In genomic region chr17:59633658-59634359, GRCh38 we compare ENCODE assay signal across 20 cellular contexts. TPM values are rescaled to one million over a fixed set of nuclear protein-coding genes. Genes with fewer than 3 reads are reported as not detected.
A peak's percentile ranks its signal among the peaks of the same experiment; 100 is the strongest.
DNase-seq lines count a peak whose midpoint lies in the region; ATAC-seq and TF ChIP-seq lines count a peak whose summit lies in the region.
"Had no signal": no experiment of that assay in that cellular context is flagged by ENCODE, and none has a peak within 500 bp of the region (broad histone marks: within the 10 kb centered on the region; RNA-seq: fewer than 3 reads in every experiment).

No MANE protein-coding gene starts in this region.

- H3K9me3 Mint-ChIP-seq in nephron: no peaks in the 10 kb centered on the region
- H3K9me3 Mint-ChIP-seq: T-cell had no signal

- H3K79me2 ChIP-seq in SK-N-SH (ENCODE audit: insufficient read depth) (peaks cover 100% of the 10 kb centered on the region), DOHH2 (ENCODE audit: control insufficient read depth, low read length) (peaks cover 98% of the 10 kb centered on the region), mammary epithelial cell (ENCODE audit: insufficient read depth, low read length) (peaks cover 97% of the 10 kb centered on the region)

- peaks cover 7% of the 10 kb centered on the region for H3F3A ChIP-seq in SK-N-SH (replicated peaks; ENCODE audit: insufficient read depth)
- H3F3A ChIP-seq in DOHH2 (ENCODE audit: control insufficient read depth, insufficient read depth): peaks cover 11% of the 10 kb centered on the region

- dilution Hi-C loops in mammary epithelial cell (cut with HindIII; ENCODE audit: low sequenced_read_pairs): no loop called here

- H3K27ac ChIP-seq in SK-N-SH (ENCODE audit: low read depth in 2 of 2, low read length in 1 of 2) (peak overlapping the region in 1 of 2 experiments; percentile 24; a peak in 1 of 4 replicates), DOHH2 (ENCODE audit: low read depth, low read length) (peak overlapping the region; percentile 10; the same call in 1 of the 2 replicates), mammary epithelial cell (ENCODE audit: insufficient read depth, low read depth, low read length) (no peak overlapping the region)
- H3K27ac ChIP-seq: 22Rv1, C4-2B, colonic mucosa, ovary had no signal

- no peak for ATAC-seq in SK-N-SH treated with all-trans-retinoic acid at 6 μM for 48 hours
- no peak for ATAC-seq in T-helper 17 cell
- no peak for ATAC-seq in GM21576 (IDR thresholded peaks at IDR 0.05; ENCODE audit: unreplicated experiment)
- ATAC-seq: T-cell had no signal

- peaks cover 3 to 18% of the 10 kb centered on the region in 2 experiments for H3K4me1 ChIP-seq in SK-N-SH (ENCODE audit: control insufficient read depth in 1 of 2, insufficient read depth in 2 of 2, low read depth in 1 of 2, low read length in 1 of 2)
- H3K4me1 ChIP-seq in DOHH2 (ENCODE audit: control insufficient read depth, low read length): peaks cover 86% of the 10 kb centered on the region
- no peaks in the 10 kb centered on the region for H3K4me1 ChIP-seq in mammary epithelial cell (ENCODE audit: insufficient read depth, low read length)

- POLR2A ChIA-PET in SK-N-SH (lab: Yijun Ruan, JAX): interaction anchor here (1.6 kb wide), 1 partner anchor 14 kb away, joined by 8 read pairs; the partner anchor contains the start of gene CLTC

- H3K9me3 ChIP-seq in SK-N-SH: no peaks in the 10 kb centered on the region
- no peaks in the 10 kb centered on the region for H3K9me3 ChIP-seq in DOHH2 (ENCODE audit: control insufficient read depth, insufficient read depth, low read length)
- H3K9me3 ChIP-seq in T-helper 17 cell (ENCODE audit: control insufficient read depth, low read length, poor library complexity, severe bottlenecking): no peaks in the 10 kb centered on the region
- H3K9me3 ChIP-seq in mammary epithelial cell (replicated peaks; ENCODE audit: insufficient read depth, low read length): no peaks in the 10 kb centered on the region
- H3K9me3 ChIP-seq: colonic mucosa, ovary had no signal

- H3K4me3 Mint-ChIP-seq in T-helper 17 cell (peak overlapping the region; percentile 21), nephron (no peak overlapping the region)

- H3K4me3 ChIP-seq in SK-N-SH (ENCODE audit: low read depth in 2 of 2, low read length in 1 of 2): no peak overlapping the region
- H3K4me3 ChIP-seq in DOHH2 (ENCODE audit: low read length): no peak overlapping the region
- no peak overlapping the region for H3K4me3 ChIP-seq in mammary epithelial cell (replicated peaks in 1 of 3; ENCODE audit: insufficient read depth in 1 of 3, low read depth in 2 of 3, low read length in 3 of 3)
- H3K4me3 ChIP-seq: colonic mucosa, ovary had no signal

- H3K36me3 Mint-ChIP-seq in T-helper 17 cell (ENCODE audit: low read depth) (no peaks in the 10 kb centered on the region), nephron (ENCODE audit: low read depth) (peaks cover 25% of the 10 kb centered on the region)

- BruUV-seq in mammary epithelial cell (replicated peaks; lab: Mats Ljungman, UMichigan): no TSS peak

- CTCF ChIA-PET in SK-N-SH (lab: Yijun Ruan, JAX): interaction anchor here (1.1 to 1.9 kb wide), 3 partner anchors 10 to 14 kb away, joined by 3 to 4 read pairs (median 4); partner anchors contain the start of gene CLTC
- CTCF ChIA-PET in mammary epithelial cell (lab: Charles Lee; ENCODE audit: low non-redundant PET): no interaction called here

- WGBS in SK-N-SH (ENCODE audit: low lambda C conversion rate): 98% methylated on average over 5 of the region's 5 CpGs
- 96% methylated on average over 5 of the region's 5 CpGs for WGBS in mammary epithelial cell (ENCODE audit: low coverage, missing lambda C conversion rate)

- H3K36me3 ChIP-seq in SK-N-SH (replicated peaks in 1 of 2; ENCODE audit: control insufficient read depth in 1 of 2, insufficient read depth in 2 of 2, low read length in 1 of 2): peaks cover 3 to 42% of the 10 kb centered on the region in 2 experiments
- peaks cover 53% of the 10 kb centered on the region for H3K36me3 ChIP-seq in DOHH2 (ENCODE audit: control insufficient read depth, low read length)
- H3K36me3 ChIP-seq in mammary epithelial cell (ENCODE audit: insufficient read depth, low read length): peaks cover 2% of the 10 kb centered on the region
- H3K36me3 ChIP-seq: colonic mucosa, ovary had no signal

- H3K4me2 ChIP-seq in SK-N-SH (peak overlapping the region; percentile 6), DOHH2 (ENCODE audit: low read length) (peak overlapping the region; percentile 35), mammary epithelial cell (ENCODE audit: insufficient read depth, low read depth, low read length) (no peak overlapping the region)

- no peaks in the 10 kb centered on the region for H3K9me2 ChIP-seq in SK-N-SH
- H3K9me2 ChIP-seq in DOHH2 (replicated peaks; ENCODE audit: control insufficient read depth, low read length): no peaks in the 10 kb centered on the region

- no peak for TF ChIP-seq EP300 in SK-N-SH (IDR thresholded peaks at IDR 0.05; ENCODE audit: borderline replicate concordance in 1 of 2, low read depth in 1 of 2, low read length in 1 of 2)

- no peaks in the 10 kb centered on the region for H3K27me3 Mint-ChIP-seq in T-helper 17 cell
- no peaks in the 10 kb centered on the region for H3K27me3 Mint-ChIP-seq in nephron (ENCODE audit: low read depth)
- H3K27me3 Mint-ChIP-seq: T-cell had no signal

- H2AFZ ChIP-seq in SK-N-SH (ENCODE audit: low read depth): no peak overlapping the region
- no peak overlapping the region for H2AFZ ChIP-seq in mammary epithelial cell (ENCODE audit: low read depth, low read length)

- H3K9ac ChIP-seq in SK-N-SH (no peak overlapping the region), mammary epithelial cell (ENCODE audit: insufficient read depth, low read length) (no peak overlapping the region)

- no peaks in the 10 kb centered on the region for H3K27me3 ChIP-seq in SK-N-SH (ENCODE audit: insufficient read depth)
- no peaks in the 10 kb centered on the region for H3K27me3 ChIP-seq in DOHH2 (ENCODE audit: control insufficient read depth, low read length)
- no peaks in the 10 kb centered on the region for H3K27me3 ChIP-seq in mammary epithelial cell (ENCODE audit: insufficient read depth, low read length)
- H3K27me3 ChIP-seq: colonic mucosa, ovary had no signal

- in situ Hi-C loops in mammary epithelial cell (cut with MboI; ENCODE audit: low sequenced_read_pairs in 2 of 2): no loop called here

- H4K20me1 ChIP-seq in SK-N-SH (ENCODE audit: insufficient read depth) (peaks cover 99% of the 10 kb centered on the region), DOHH2 (ENCODE audit: control insufficient read depth, insufficient read depth, low read depth, low read length) (peaks cover 21% of the 10 kb centered on the region), mammary epithelial cell (ENCODE audit: insufficient read depth, low read length) (peaks cover 34% of the 10 kb centered on the region)

- H3K4me1 Mint-ChIP-seq in T-helper 17 cell (peaks cover 28% of the 10 kb centered on the region), nephron (peaks cover 27% of the 10 kb centered on the region)

- TF ChIP-seq CTCF in SK-N-SH (IDR thresholded peaks at IDR 0.05) (no peak), DOHH2 (IDR thresholded peaks at IDR 0.05; ENCODE audit: low read depth, low read length, poor library complexity, severe bottlenecking) (no peak), nephron (IDR thresholded peaks at IDR 0.05; ENCODE audit: unreplicated experiment in 3 of 3) (no peak), mammary epithelial cell (conservative IDR thresholded peaks at IDR 0.05 in 1 of 2, IDR thresholded peaks at IDR 0.05 in 1 of 2; ENCODE audit: extremely low read depth in 1 of 2, insufficient read depth in 1 of 2, low read depth in 1 of 2, low read length in 2 of 2) (no peak)

- no peak overlapping the region for H3K27ac Mint-ChIP-seq in T-helper 17 cell
- H3K27ac Mint-ChIP-seq in nephron: peak overlapping the region; percentile 95 to 98 (median 96)

- TF ChIP-seq RAD21 in SK-N-SH (IDR thresholded peaks at IDR 0.05; ENCODE audit: low read length): no peak

- DNase-seq in SK-N-SH (no peak), T-helper 17 cell (no peak), LoVo (ENCODE audit: low spot score) (no peak), mammary epithelial cell (no peak)
- DNase-seq: activated gamma-delta T cell, colonic mucosa, DMS53, GOT3, Kasumi-1, NCI-H1436, NCI-H2227 treated with DMSO at 0.1 percent for 48 hours, ovary, small intestine, T-cell had no signal

- intact Hi-C loops in mammary epithelial cell (cut with micrococcal nuclease): no loop called here

TF ChIP-seq in SK-N-SH, 30 proteins besides CTCF, POLR2A, EP300 and RAD21 (continues in another document):
- TF ChIP-seq SIN3A (IDR thresholded peaks at IDR 0.05; ENCODE audit: borderline replicate concordance, low read depth, low read length) (no peak), POLR2AphosphoS5 (IDR thresholded peaks at IDR 0.05; ENCODE audit: low read depth, low read length) (no peak), TAF1 (IDR thresholded peaks at IDR 0.05; ENCODE audit: borderline replicate concordance, low read depth, low read length) (no peak)

TF ChIP-seq in SK-N-SH treated with all-trans-retinoic acid at 6 μM for 48 hours, 23 proteins besides CTCF, POLR2A, EP300 and RAD21 (continues in another document):
- TF ChIP-seq TSHZ2 (CRISPR knock-in tag; IDR thresholded peaks at IDR 0.05) (no peak), ZFP30 (CRISPR knock-in tag; IDR thresholded peaks at IDR 0.05) (no peak)

RNA-seq across cellular contexts. Expression of gene CLTC, which starts 14.1 kb away (rescaled TPM):
- 160 and 217 TPM in 2 replicates for polyA plus RNA-seq in SK-N-SH (2012; rRNA removed)
- polyA plus RNA-seq in SK-N-SH (2012; cell fraction: cytosol; rRNA removed): 239 and 240 TPM in 2 replicates
- polyA plus RNA-seq in SK-N-SH (2012; cell fraction: nucleus; rRNA removed): 142 and 257 TPM in 2 replicates
- total RNA-seq in T-helper 17 cell: 10 to 100 TPM; 87.7 to 89.3 TPM
- total RNA-seq in mammary epithelial cell: 100 to 1,000 TPM; 266 to 356 TPM
- 267 TPM for polyA plus RNA-seq in mammary epithelial cell
- polyA minus RNA-seq in mammary epithelial cell: 336 TPM
